11 cellular contexts compared by ENCODE assay signal in the genomic region with DNA sequence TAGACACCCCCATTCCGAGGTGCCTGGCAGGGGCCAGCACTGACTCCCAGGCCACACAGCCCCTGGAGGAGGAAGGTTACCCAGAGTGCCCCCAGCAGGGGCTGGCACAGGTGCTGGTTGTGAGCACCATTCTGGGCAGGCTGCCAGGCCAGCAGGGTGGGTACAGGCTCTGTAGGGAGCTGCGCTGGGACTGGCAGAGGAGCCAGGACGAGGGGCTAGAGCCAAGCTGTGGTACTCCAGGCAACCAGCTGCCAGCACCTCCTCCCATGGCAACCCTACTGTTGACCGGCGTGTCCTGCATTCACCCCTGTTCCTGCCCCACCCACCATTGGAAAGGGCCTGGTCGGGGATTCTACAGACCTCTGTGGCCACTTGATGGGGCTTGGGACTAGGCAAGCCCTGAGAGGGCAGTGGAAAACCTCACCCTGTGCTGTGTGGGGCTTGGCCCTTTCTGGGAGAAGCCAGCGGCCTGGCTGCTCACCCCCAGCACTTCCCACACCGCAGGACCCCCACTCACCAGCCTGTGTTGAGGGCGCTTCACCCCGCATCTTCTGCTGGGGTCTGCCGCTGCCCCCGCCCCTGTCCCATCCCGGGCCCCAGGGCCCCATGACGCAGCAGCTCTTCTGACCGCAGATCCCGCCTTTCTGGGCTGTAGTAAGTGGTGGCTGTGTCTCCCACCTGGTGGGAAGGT. TPM values are rescaled to one million over a fixed set of nuclear protein-coding genes. Genes with fewer than 3 reads are reported as not detected.
DNase-seq lines count a peak whose midpoint lies in the region; ATAC-seq and TF ChIP-seq lines count a peak whose summit lies in the region.
"Had no signal": no experiment of that assay in that cellular context is flagged by ENCODE, and none has a peak within 500 bp of the region (broad histone marks: within the 10 kb centered on the region; RNA-seq: fewer than 3 reads in every experiment).

No MANE protein-coding gene starts in this region.

- ATAC-seq in HG02763 (IDR thresholded peaks at IDR 0.05; ENCODE audit: unreplicated experiment) (no peak), HG03097 (IDR thresholded peaks at IDR 0.05; ENCODE audit: low FRiP score, unreplicated experiment) (no peak)

- H3K27ac ChIP-seq in breast epithelium (peak overlapping the region; percentile 36 to 85), uterus (peak overlapping the region; percentile 46 to 83)
- H3K27ac ChIP-seq: foreskin keratinocyte had no signal

- no peak overlapping the region for H3K4me3 Mint-ChIP-seq in MCF 10A (ENCODE audit: unreplicated experiment)
- H3K4me3 Mint-ChIP-seq in activated naive CD8-positive, alpha-beta T cell treated with anti-CD3 and anti-CD28 coated beads for 36 hours, result peak overlapping the region; percentile 51

- POLR2A ChIA-PET in MCF 10A (lab: Yijun Ruan, JAX), result no interaction called here

- CTCF ChIA-PET in MCF 10A (lab: Yijun Ruan, JAX), result interaction anchor here (0.5 to 0.7 kb wide), 2 partner anchors 448 to 526 kb away, joined by 3 read pairs; no protein-coding TSS in a partner anchor

- no peak overlapping the region for H3K27ac Mint-ChIP-seq in MCF 10A (ENCODE audit: low read depth, unreplicated experiment)
- no peak overlapping the region for H3K27ac Mint-ChIP-seq in activated naive CD8-positive, alpha-beta T cell treated with anti-CD3 and anti-CD28 coated beads for 36 hours

- intact Hi-C loops in breast epithelium (cut with DNase I; ENCODE audit: low total_unique reads), result loop anchor here (10.0 kb wide), 2 partner anchors 52 to 92 kb away; no protein-coding TSS in a partner anchor
- intact Hi-C loops in MCF 10A (cut with micrococcal nuclease), result no loop called here
- intact Hi-C loops in uterus (cut with DNase I; ENCODE audit: low total_unique reads), result no loop called here

- no peak for TF ChIP-seq POLR2A in breast epithelium (IDR thresholded peaks at IDR 0.05)
- TF ChIP-seq POLR2A in uterus (IDR thresholded peaks at IDR 0.05), result no peak

- peaks cover 4% of the 10 kb centered on the region for H3K36me3 Mint-ChIP-seq in MCF 10A (ENCODE audit: insufficient read depth, unreplicated experiment)
- peaks cover 14% of the 10 kb centered on the region for H3K36me3 Mint-ChIP-seq in activated naive CD8-positive, alpha-beta T cell treated with anti-CD3 and anti-CD28 coated beads for 36 hours

- DNase-seq in breast epithelium (ENCODE audit: low spot score in 2 of 2) (no peak), MCF 10A (ENCODE audit: unreplicated experiment) (no peak), lung microvascular endothelial cell (ENCODE audit: low read depth in 2 of 2) (peak; percentile 31 to 61), uterus (no peak), H4 (ENCODE audit: low spot score) (no peak)
- no peak for DNase-seq in activated naive CD8-positive, alpha-beta T cell treated with anti-CD3 and anti-CD28 coated beads for 36 hours
- DNase-seq: activated T-cell treated with anti-CD3 and anti-CD28 coated beads for 4 hours, foreskin keratinocyte, NCI-H1048 had no signal

- H3K27me3 Mint-ChIP-seq in MCF 10A (ENCODE audit: insufficient read depth, unreplicated experiment), result no peaks in the 10 kb centered on the region
- H3K27me3 Mint-ChIP-seq in activated naive CD8-positive, alpha-beta T cell treated with anti-CD3 and anti-CD28 coated beads for 36 hours, result peaks cover 37% of the 10 kb centered on the region

- no TSS peak for BruUV-seq in MCF 10A (replicated peaks; lab: Mats Ljungman, UMichigan)

- TF ChIP-seq CTCF in breast epithelium (IDR thresholded peaks at IDR 0.05) (no peak), MCF 10A (IDR thresholded peaks at IDR 0.05; ENCODE audit: unreplicated experiment) (no peak), uterus (IDR thresholded peaks at IDR 0.05) (no peak)

- peaks cover 0 to 3% of the 10 kb centered on the region in 2 donors for H3K4me1 ChIP-seq in breast epithelium
- H3K4me1 ChIP-seq in uterus, result peaks cover 0 to 9% of the 10 kb centered on the region in 2 donors
- H3K4me1 ChIP-seq: foreskin keratinocyte had no signal

- H3K9me3 ChIP-seq in breast epithelium (no peaks in the 10 kb centered on the region), uterus (no peaks in the 10 kb centered on the region)

- no peaks in the 10 kb centered on the region for H3K9me3 Mint-ChIP-seq in MCF 10A (ENCODE audit: unreplicated experiment)
- no peaks in the 10 kb centered on the region for H3K9me3 Mint-ChIP-seq in activated naive CD8-positive, alpha-beta T cell treated with anti-CD3 and anti-CD28 coated beads for 36 hours

- peak overlapping the region; percentile 38 to 65 (median 44) for H3K4me3 ChIP-seq in breast epithelium
- H3K4me3 ChIP-seq in uterus, result peak overlapping the region; percentile 27 to 39

- no peaks in the 10 kb centered on the region for H3K4me1 Mint-ChIP-seq in MCF 10A (ENCODE audit: insufficient read depth, unreplicated experiment)
- peaks cover 12% of the 10 kb centered on the region for H3K4me1 Mint-ChIP-seq in activated naive CD8-positive, alpha-beta T cell treated with anti-CD3 and anti-CD28 coated beads for 36 hours

- H3K27me3 ChIP-seq in breast epithelium (peaks cover 0 to 51% of the 10 kb centered on the region in 2 donors), uterus (no peaks in the 10 kb centered on the region)

- H3K36me3 ChIP-seq in breast epithelium (no peaks in the 10 kb centered on the region), uterus (no peaks in the 10 kb centered on the region)

RNA-seq across cellular contexts. Expression of a gene that starts 1.9 kb away (rescaled TPM):
- total RNA-seq in breast epithelium (100 to 1,000 TPM in 1 of 3 donors, 10 to 100 TPM in 2; 65.0 to 301 (median 65.1) TPM), MCF 10A (2022) (not detected in 2 replicates), lung microvascular endothelial cell (533 and 904 TPM in 2 replicates), uterus (100 to 1,000 TPM in 3 of 4 donors, 10 to 100 TPM in 1; 65.7 to 671 (median 224) TPM)
- total RNA-seq in activated naive CD8-positive, alpha-beta T cell treated with anti-CD3 and anti-CD28 coated beads for 36 hours, result not detected
- not detected in 2 replicates for total RNA-seq in H4 (2014; rRNA removed; shearing (Covaris generic))
- total RNA-seq: foreskin keratinocyte had no signal

RNA-seq across cellular contexts. Expression of a gene that starts 42.6 kb away (rescaled TPM):
- total RNA-seq in breast epithelium, result under 1 TPM in 1 of 3 donors, not detected in 2; 0.48 TPM
- 7.5 and 18.6 TPM in 2 replicates for total RNA-seq in MCF 10A (2022)
- total RNA-seq in activated naive CD8-positive, alpha-beta T cell treated with anti-CD3 and anti-CD28 coated beads for 36 hours, result 100 to 1,000 TPM; 110 to 114 TPM
- 3.0 and 12.2 TPM in 2 replicates for total RNA-seq in lung microvascular endothelial cell
- 10 to 100 TPM in 1 of 4 donors, not detected in 3; 11.7 TPM for total RNA-seq in uterus
- 49.1 and 58.0 TPM in 2 replicates for total RNA-seq in H4 (2014; rRNA removed; shearing (Covaris generic))

RNA-seq across cellular contexts. Expression of a gene that starts 43.3 kb away (rescaled TPM):
- 10 to 100 TPM; 30.8 to 51.0 (median 31.8) TPM for total RNA-seq in breast epithelium
- total RNA-seq in MCF 10A (2022), result 62.3 and 64.4 TPM in 2 replicates
- 10 to 100 TPM; 71.1 to 79.3 TPM for total RNA-seq in activated naive CD8-positive, alpha-beta T cell treated with anti-CD3 and anti-CD28 coated beads for 36 hours
- 82.5 and 101 TPM in 2 replicates for total RNA-seq in lung microvascular endothelial cell
- 10 to 100 TPM; 30.5 to 55.0 (median 45.7) TPM for total RNA-seq in uterus
- total RNA-seq in H4 (2014; rRNA removed; shearing (Covaris generic)), result 55.6 and 71.1 TPM in 2 replicates

Comparison
In these comparisons a context has a peak if more than half of its experiments do, and no peak if none do; other contexts are left out.
1. RNA of a gene that starts 1.9 kb away (total RNA-seq): 533 to 904 TPM in lung microvascular endothelial cell, 65.7 to 671 TPM in uterus and 65.0 to 301 TPM in breast epithelium; not detected in MCF 10A, not detected in activated naive CD8-positive, alpha-beta T cell treated with anti-CD3 and anti-CD28 coated beads for 36 hours and not detected in H4; every median in the first group is over 10 times any median in the second.
2. DNase-seq: peak in lung microvascular endothelial cell (2 of 2); none in breast epithelium (0 of 2), MCF 10A (single experiment), activated naive CD8-positive, alpha-beta T cell treated with anti-CD3 and anti-CD28 coated beads for 36 hours (single experiment), uterus (0 of 2) and H4 (single experiment).